ENCODE assay signal across 22 cellular contexts in genomic region chr14:106666341-106666740, GRCh38.
"Had no signal": no experiment of that assay in that cellular context is flagged by ENCODE, and none has a peak within 500 bp of the region (broad histone marks: within the 10 kb centered on the region; RNA-seq: fewer than 3 reads in every experiment).

No MANE protein-coding gene starts in this region.

- ATAC-seq: gastrocnemius medialis; left lung; naive thymus-derived CD4-positive, alpha-beta T cell; sciatic nerve; stimulated activated effector memory CD8-positive, alpha-beta T cell treated with anti-CD3 and anti-CD28 coated beads, Interleukin-12 subunit alpha, Interleukin-12 subunit beta, amount 100 ng/mL, for 72 hours; stimulated activated naive CD8-positive, alpha-beta T cell treated with anti-CD3 and anti-CD28 coated beads, Interleukin-15, Interleukin-2, amounts not matched to agents 100 U/mL and 50 U/mL, for 24 hours; upper lobe of right lung had no signal

- H3K4me2 ChIP-seq: neural progenitor cell, smooth muscle cell had no signal

- H3K27ac ChIP-seq: dorsolateral prefrontal cortex, gastrocnemius medialis, left lung, neural progenitor cell, prostate gland, right atrium auricular region, thoracic aorta, transverse colon, upper lobe of right lung, uterus had no signal

- H3K4me1 Mint-ChIP-seq: nephron, neural progenitor cell had no signal

- H3K4me3 Mint-ChIP-seq: nephron; neural progenitor cell; stimulated activated effector memory CD8-positive, alpha-beta T cell treated with anti-CD3 and anti-CD28 coated beads, Interleukin-12 subunit alpha, Interleukin-12 subunit beta, amount 100 ng/mL, for 72 hours had no signal

- H3K27me3 ChIP-seq: gastrocnemius medialis, neural progenitor cell had no signal

- H3K9me3 Mint-ChIP-seq: stimulated activated effector memory CD8-positive, alpha-beta T cell treated with anti-CD3 and anti-CD28 coated beads, Interleukin-12 subunit alpha, Interleukin-12 subunit beta, amount 100 ng/mL, for 72 hours had no signal

- H3K36me3 ChIP-seq: gastrocnemius medialis, left lung, neural progenitor cell, prostate gland, right atrium auricular region, thoracic aorta, transverse colon, upper lobe of right lung, uterus had no signal

- DNase-seq: dorsolateral prefrontal cortex; effector CD4-positive, alpha-beta T cell; foreskin fibroblast; gastrocnemius medialis; head of caudate nucleus; left lung; mesendoderm; midbrain; substantia nigra; transverse colon; upper lobe of right lung; uterus had no signal

- H3K27ac Mint-ChIP-seq: naive thymus-derived CD4-positive, alpha-beta T cell; nephron; neural progenitor cell; stimulated activated effector memory CD8-positive, alpha-beta T cell treated with anti-CD3 and anti-CD28 coated beads, Interleukin-12 subunit alpha, Interleukin-12 subunit beta, amount 100 ng/mL, for 72 hours had no signal

- H3K9me3 ChIP-seq: gastrocnemius medialis, left lung, prostate gland, right atrium auricular region, thoracic aorta, transverse colon, upper lobe of right lung, uterus had no signal

- H3K4me3 ChIP-seq: dorsolateral prefrontal cortex, gastrocnemius medialis, left lung, neural progenitor cell, prostate gland, right atrium auricular region, smooth muscle cell, thoracic aorta, transverse colon, upper lobe of right lung, uterus had no signal

- H3K9ac ChIP-seq: neural progenitor cell had no signal

- H2AFZ ChIP-seq: neural progenitor cell had no signal

- H3K4me1 ChIP-seq: gastrocnemius medialis, left lung, neural progenitor cell, prostate gland, right atrium auricular region, transverse colon, upper lobe of right lung, uterus had no signal
